26 cellular contexts compared by ENCODE assay signal in the genomic region with DNA sequence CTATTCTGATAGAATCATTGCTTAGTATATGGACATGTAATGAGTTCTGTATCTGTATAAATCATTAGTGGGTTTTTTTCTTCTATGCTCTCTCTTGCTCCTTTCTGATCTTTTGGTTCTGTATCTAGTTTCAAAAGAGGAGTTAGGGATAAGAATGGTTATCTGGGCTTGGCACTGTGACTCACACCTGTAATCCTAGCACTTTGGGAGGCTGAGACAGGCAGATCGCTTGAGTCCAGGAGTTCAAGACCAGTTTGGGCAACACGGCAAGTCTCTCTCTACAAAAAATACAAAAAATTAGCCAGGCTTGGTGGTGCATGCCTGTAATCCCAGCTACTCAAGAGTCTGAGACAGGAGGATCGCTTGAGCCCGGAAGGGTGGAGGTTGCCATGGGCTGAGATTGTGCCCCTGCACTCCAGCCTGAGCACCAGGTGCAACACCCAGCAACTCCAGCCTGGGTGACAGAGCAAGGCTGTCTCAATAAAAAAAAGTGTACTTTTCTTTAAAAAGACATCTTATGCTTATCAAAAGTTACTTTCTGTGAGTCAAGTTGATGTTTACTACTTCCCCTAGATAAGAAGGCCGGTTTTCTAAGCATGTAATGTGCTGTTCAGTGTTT. TPM values are rescaled to one million over a fixed set of nuclear protein-coding genes. Genes with fewer than 3 reads are reported as not detected.
A peak's percentile ranks its signal among the peaks of the same experiment; 100 is the strongest.
DNase-seq lines count a peak whose midpoint lies in the region; ATAC-seq, FAIRE-seq and TF ChIP-seq lines count a peak whose summit lies in the region.
"Had no signal": no experiment of that assay in that cellular context is flagged by ENCODE, and none has a peak within 500 bp of the region (broad histone marks: within the 10 kb centered on the region; RNA-seq: fewer than 3 reads in every experiment).

No MANE protein-coding gene starts in this region.

- no peak overlapping the region for H3K27ac ChIP-seq in CD4-positive, CD25-positive, alpha-beta regulatory T cell (ENCODE audit: insufficient read depth, low read length, poor library complexity, severe bottlenecking)
- no peak overlapping the region for H3K27ac ChIP-seq in K562 (ENCODE audit: extremely low read depth, low read depth, low read length)
- H3K27ac ChIP-seq: BLaER1, KMS-11 had no signal

- H2AFZ ChIP-seq in K562 (ENCODE audit: low read depth, low read length), result no peak overlapping the region

- DNase-seq in activated CD8-positive, alpha-beta memory T cell treated with anti-CD3 and anti-CD28 coated beads, Interleukin-2, amount 10 ng/mL, durations not matched to agents 7 days and 5 days, result no peak
- no peak for DNase-seq in activated CD8-positive, alpha-beta memory T cell treated with anti-CD3 and anti-CD28 coated beads, Interleukin-2, amount 50 U/mL, for 4 hours
- no peak for DNase-seq in CD4-positive, CD25-positive, alpha-beta regulatory T cell
- no peak for DNase-seq in K562 (ENCODE audit: extremely low read depth in 1 of 4, low spot score in 3 of 4)
- DNase-seq in nephron progenitor cell, result no peak
- no peak for DNase-seq in H4 (ENCODE audit: low spot score)
- DNase-seq in stimulated activated CD4-positive, alpha-beta T cell treated with anti-CD3 and anti-CD28 coated beads, Interleukin-4, amount 100 ng/mL, for 24 hours, result no peak
- DNase-seq: CD8-positive, alpha-beta T cell; DMS79 treated with DMSO at 0.1 percent for 48 hours; GF-D8; IMR-90; NCI-H1048; NCI-H1417 treated with DMSO at 0.1 percent for 48 hours; NCI-H1694 treated with DMSO at 0.1 percent for 48 hours; NCI-H2081; NCI-H2227 treated with DMSO at 0.1 percent for 48 hours; NCI-H69; Right ventricle myocardium superior; RPMI8226 had no signal

- no peaks in the 10 kb centered on the region for H3K4me1 ChIP-seq in CD4-positive, CD25-positive, alpha-beta regulatory T cell (ENCODE audit: control insufficient read depth, insufficient read depth, low read length, poor library complexity, severe bottlenecking)
- H3K4me1 ChIP-seq in K562 (replicated peaks in 1 of 2; ENCODE audit: control insufficient read depth in 2 of 2, insufficient read depth in 2 of 2, low read length in 2 of 2), result peaks cover 3 to 7% of the 10 kb centered on the region in 2 experiments; a peak in 3 of 5 replicates
- H3K4me1 ChIP-seq: BLaER1 had no signal

- H3K9me3 Mint-ChIP-seq in activated CD8-positive, alpha-beta memory T cell treated with anti-CD3 and anti-CD28 coated beads, Interleukin-2, amount 10 ng/mL, durations not matched to agents 7 days and 5 days (ENCODE audit: low read depth), result no peaks in the 10 kb centered on the region
- no peaks in the 10 kb centered on the region for H3K9me3 Mint-ChIP-seq in CD4-positive, CD25-positive, alpha-beta regulatory T cell
- no peaks in the 10 kb centered on the region for H3K9me3 Mint-ChIP-seq in nephron progenitor cell
- H3K9me3 Mint-ChIP-seq: CD8-positive, alpha-beta T cell had no signal

- no peaks in the 10 kb centered on the region for H3K79me2 ChIP-seq in K562 (ENCODE audit: control insufficient read depth, insufficient read depth, low read length)

- no TSS peak for BruUV-seq in K562 (replicated peaks; lab: Mats Ljungman, UMichigan)

- intact Hi-C loops in K562 (cut with micrococcal nuclease), result no loop called here

- H3K27me3 ChIP-seq in CD4-positive, CD25-positive, alpha-beta regulatory T cell (ENCODE audit: control insufficient read depth, insufficient read depth, low read length), result no peaks in the 10 kb centered on the region
- no peaks in the 10 kb centered on the region for H3K27me3 ChIP-seq in K562 (ENCODE audit: control insufficient read depth in 2 of 2, insufficient read depth in 2 of 2, low read length in 2 of 2)
- H3K27me3 ChIP-seq: BLaER1 had no signal

- H3K4me1 Mint-ChIP-seq in activated CD8-positive, alpha-beta memory T cell treated with anti-CD3 and anti-CD28 coated beads, Interleukin-2, amount 10 ng/mL, durations not matched to agents 7 days and 5 days, result peaks cover 9% of the 10 kb centered on the region
- peaks cover 6 to 13% (median 9%) of the 10 kb centered on the region in 4 donors for H3K4me1 Mint-ChIP-seq in CD4-positive, CD25-positive, alpha-beta regulatory T cell
- H3K4me1 Mint-ChIP-seq in nephron progenitor cell, result no peaks in the 10 kb centered on the region

- TF ChIP-seq CTCF in K562 (IDR thresholded peaks at IDR 0.05 in 2 of 3, conservative IDR thresholded peaks at IDR 0.05 in 1 of 3; ENCODE audit: insufficient read depth in 2 of 3, low read depth in 1 of 3, low read length in 3 of 3) (no peak), nephron progenitor cell (IDR thresholded peaks at IDR 0.05) (no peak)

- 35% methylated on average over 5 of the region's 5 CpGs for WGBS in K562 (ENCODE audit: insufficient coverage, low coverage, missing lambda C conversion rate)

- in situ Hi-C loops in K562 (cut with MboI), result no loop called here

- no peak overlapping the region for H3K4me3 ChIP-seq in CD4-positive, CD25-positive, alpha-beta regulatory T cell (ENCODE audit: low read depth, low read length)
- no peak overlapping the region for H3K4me3 ChIP-seq in K562
- H3K4me3 ChIP-seq: BLaER1 had no signal

- peaks cover 27% of the 10 kb centered on the region for H3K36me3 Mint-ChIP-seq in activated CD8-positive, alpha-beta memory T cell treated with anti-CD3 and anti-CD28 coated beads, Interleukin-2, amount 10 ng/mL, durations not matched to agents 7 days and 5 days
- peaks cover 38% of the 10 kb centered on the region for H3K36me3 Mint-ChIP-seq in CD4-positive, CD25-positive, alpha-beta regulatory T cell
- H3K36me3 Mint-ChIP-seq in nephron progenitor cell (ENCODE audit: low read depth), result peaks cover 33% of the 10 kb centered on the region

- no peak for FAIRE-seq in K562 (lab: Jason Lieb, UNC)
- FAIRE-seq: GM12892, H1 had no signal

- no peak overlapping the region for H3K4me2 ChIP-seq in K562 (ENCODE audit: insufficient read depth, low read length)
- H3K4me2 ChIP-seq: BLaER1, KMS-11 had no signal

- POLR2A ChIA-PET in K562 (lab: Yijun Ruan, JAX), result interaction anchor here (0.6 to 1.0 kb wide), 2 partner anchors 10 to 12 kb away, joined by 3 read pairs; no protein-coding TSS in a partner anchor

- H3K9ac ChIP-seq in K562 (ENCODE audit: insufficient read depth in 1 of 2, low read depth in 2 of 2, low read length in 2 of 2), result peak overlapping the region in 1 of 2 experiments; percentile 81; a peak in 2 of 4 replicates
- H3K9ac ChIP-seq: BLaER1, KMS-11 had no signal

- CTCF ChIA-PET in activated CD8-positive, alpha-beta memory T cell treated with anti-CD3 and anti-CD28 coated beads, Interleukin-2, amount 10 ng/mL, durations not matched to agents 7 days and 5 days (lab: Charles Lee), result no interaction called here
- CTCF ChIA-PET in K562 (lab: Yijun Ruan, JAX; ENCODE audit: low intra/inter-chr PET ratio), result no interaction called here

- TF ChIP-seq RAD21 in K562 (CRISPR knock-in tag; conservative IDR thresholded peaks at IDR 0.05 in 1 of 2, IDR thresholded peaks at IDR 0.05 in 1 of 2), result no peak

- H3K27me3 Mint-ChIP-seq in activated CD8-positive, alpha-beta memory T cell treated with anti-CD3 and anti-CD28 coated beads, Interleukin-2, amount 10 ng/mL, durations not matched to agents 7 days and 5 days, result no peaks in the 10 kb centered on the region
- no peaks in the 10 kb centered on the region for H3K27me3 Mint-ChIP-seq in CD4-positive, CD25-positive, alpha-beta regulatory T cell
- H3K27me3 Mint-ChIP-seq in nephron progenitor cell (ENCODE audit: low read depth, poor library complexity), result no peaks in the 10 kb centered on the region

- no peaks in the 10 kb centered on the region for H3K9me1 ChIP-seq in K562 (ENCODE audit: control insufficient read depth, insufficient read depth, low read length)

- H3K27ac Mint-ChIP-seq in activated CD8-positive, alpha-beta memory T cell treated with anti-CD3 and anti-CD28 coated beads, Interleukin-2, amount 10 ng/mL, durations not matched to agents 7 days and 5 days, result peak overlapping the region; percentile 28
- peak overlapping the region in 2 of 3 donors; percentile 17 to 83 for H3K27ac Mint-ChIP-seq in CD4-positive, CD25-positive, alpha-beta regulatory T cell
- H3K27ac Mint-ChIP-seq in nephron progenitor cell, result peak overlapping the region; percentile 60
- H3K27ac Mint-ChIP-seq: CD8-positive, alpha-beta T cell had no signal

- peaks cover 54% of the 10 kb centered on the region for H3K36me3 ChIP-seq in CD4-positive, CD25-positive, alpha-beta regulatory T cell (ENCODE audit: control insufficient read depth, insufficient read depth, low read length)
- peaks cover 20% of the 10 kb centered on the region; the same call in 2 of the 3 replicates for H3K36me3 ChIP-seq in K562 (ENCODE audit: control insufficient read depth, insufficient read depth, low read length)

- no peak overlapping the region for H3K4me3 Mint-ChIP-seq in activated CD8-positive, alpha-beta memory T cell treated with anti-CD3 and anti-CD28 coated beads, Interleukin-2, amount 10 ng/mL, durations not matched to agents 7 days and 5 days
- no peak overlapping the region for H3K4me3 Mint-ChIP-seq in CD4-positive, CD25-positive, alpha-beta regulatory T cell
- H3K4me3 Mint-ChIP-seq in nephron progenitor cell, result no peak overlapping the region
- H3K4me3 Mint-ChIP-seq: CD8-positive, alpha-beta T cell had no signal

- ATAC-seq in activated CD8-positive, alpha-beta memory T cell treated with anti-CD3 and anti-CD28 coated beads, Interleukin-2, amount 10 ng/mL, durations not matched to agents 7 days and 5 days, result no peak
- ATAC-seq in CD4-positive, CD25-positive, alpha-beta regulatory T cell (ENCODE audit: low read depth in 2 of 2), result no peak
- peak; percentile 69 for ATAC-seq in K562
- ATAC-seq: CD8-positive, alpha-beta T cell; HCT116 had no signal

- no peak for TF ChIP-seq POLR2A in K562 (conservative IDR thresholded peaks at IDR 0.05)

- H3K9me3 ChIP-seq in CD4-positive, CD25-positive, alpha-beta regulatory T cell (ENCODE audit: control insufficient read depth in 2 of 2, low read length in 2 of 2), result no peaks in the 10 kb centered on the region
- no peaks in the 10 kb centered on the region for H3K9me3 ChIP-seq in K562 (replicated peaks; ENCODE audit: control insufficient read depth, insufficient read depth, low read depth, low read length)
- H3K9me3 ChIP-seq: BLaER1 had no signal

- TF ChIP-seq EP300 in K562 (IDR thresholded peaks at IDR 0.05; ENCODE audit: low read length), result no peak

- no peaks in the 10 kb centered on the region for H4K20me1 ChIP-seq in K562 (replicated peaks; ENCODE audit: control insufficient read depth, insufficient read depth, low read length)
- H4K20me1 ChIP-seq: BLaER1 had no signal

RNA-seq across cellular contexts. Expression of a gene that starts 27.7 kb away (rescaled TPM):
- not detected for total RNA-seq in activated CD8-positive, alpha-beta memory T cell treated with anti-CD3 and anti-CD28 coated beads, Interleukin-2, amount 10 ng/mL, durations not matched to agents 7 days and 5 days
- total RNA-seq in CD4-positive, CD25-positive, alpha-beta regulatory T cell, result not detected
- not detected for polyA plus RNA-seq in CD4-positive, CD25-positive, alpha-beta regulatory T cell
- 0.72 TPM in 1 of 2 replicates, not detected in the other for total RNA-seq in K562 (2011; cell fraction: chromatin; rRNA removed; ENCODE audit: low replicate concordance)
- total RNA-seq in K562 (2011; cell fraction: nucleolus; rRNA removed), result not detected in 2 replicates
- total RNA-seq in K562 (2011; cell fraction: nucleoplasm; rRNA removed), result 0.61 TPM in 1 of 2 replicates, not detected in the other
- total RNA-seq in K562 (2014; rRNA removed) (0.12 TPM in 1 of 2 replicates, not detected in the other), K562 (2014; rRNA removed; fragmentation: Illumina TruSeq; extraction: Trizol) (0.07 and 0.16 TPM in 2 replicates), K562 (2015; rRNA removed; fragmentation: Illumina TruSeq; extraction: Trizol) (0.38 TPM in 1 of 2 replicates, not detected in the other), K562 (2021) (not detected in 2 replicates)
- polyA plus RNA-seq in K562 (2011; rRNA removed) (0.04 TPM in 1 of 2 replicates, not detected in the other), K562 (2014; fragmentation: Illumina TruSeq; extraction: Trizol) (0.07 TPM in 1 of 2 replicates, not detected in the other), K562 (2014; fragmentation: Nextera tagmentation; extraction: Ambion mirVana) (under 1 TPM; 0.03 to 0.13 TPM), K562 (2014; rRNA removed) (not detected in 2 replicates)
- not detected in 2 replicates for polyA plus RNA-seq in K562 (2011; cell fraction: cytosol; rRNA removed)
- not detected in 2 replicates for polyA plus RNA-seq in K562 (2011; cell fraction: nucleus; rRNA removed)
- 0.06 TPM in 1 of 2 replicates, not detected in the other for polyA plus RNA-seq in K562 (2012)
- polyA minus RNA-seq in K562 (2011; rRNA and poly(A)+ RNA removed), result 0.12 TPM in 1 of 2 replicates, not detected in the other
- polyA minus RNA-seq in K562 (2011; cell fraction: cytosol; rRNA and poly(A)+ RNA removed), result 0.29 TPM in 1 of 2 replicates, not detected in the other
- not detected in 2 replicates for polyA minus RNA-seq in K562 (2011; cell fraction: nucleus; rRNA and poly(A)+ RNA removed)
- total RNA-seq in H4 (2014; rRNA removed; shearing (Covaris generic)), result 3.0 TPM in 1 of 2 replicates, not detected in the other
- total RNA-seq: A172, IMR-90, NCI-H460, Right ventricle myocardium superior had no signal
- polyA plus RNA-seq: H1, IMR-90 had no signal

RNA-seq across cellular contexts. Expression of a gene that starts 44.5 kb away (rescaled TPM):
- total RNA-seq in activated CD8-positive, alpha-beta memory T cell treated with anti-CD3 and anti-CD28 coated beads, Interleukin-2, amount 10 ng/mL, durations not matched to agents 7 days and 5 days, result 10 to 100 TPM; 47.8 to 84.5 TPM
- total RNA-seq in CD4-positive, CD25-positive, alpha-beta regulatory T cell, result 40.7 TPM
- 100 to 1,000 TPM in 1 of 4 donors, 10 to 100 TPM in 3; 72.0 to 118 (median 85.3) TPM for polyA plus RNA-seq in CD4-positive, CD25-positive, alpha-beta regulatory T cell
- total RNA-seq in K562 (2011; cell fraction: chromatin; rRNA removed; ENCODE audit: low replicate concordance), result 26.8 and 37.2 TPM in 2 replicates
- 9.2 and 10.4 TPM in 2 replicates for total RNA-seq in K562 (2011; cell fraction: nucleolus; rRNA removed)
- 16.6 and 22.4 TPM in 2 replicates for total RNA-seq in K562 (2011; cell fraction: nucleoplasm; rRNA removed)
- 5.5 and 7.5 TPM in 2 replicates for total RNA-seq in K562 (2014; rRNA removed)
- 23.5 and 31.4 TPM in 2 replicates for total RNA-seq in K562 (2014; rRNA removed; fragmentation: Illumina TruSeq; extraction: Trizol)
- 17.3 and 18.4 TPM in 2 replicates for total RNA-seq in K562 (2015; rRNA removed; fragmentation: Illumina TruSeq; extraction: Trizol)
- 24.1 and 24.3 TPM in 2 replicates for total RNA-seq in K562 (2021)
- polyA plus RNA-seq in K562 (2011; rRNA removed), result 20.5 and 29.1 TPM in 2 replicates
- polyA plus RNA-seq in K562 (2011; cell fraction: cytosol; rRNA removed), result 7.1 and 16.4 TPM in 2 replicates
- polyA plus RNA-seq in K562 (2011; cell fraction: nucleus; rRNA removed), result 6.3 and 11.4 TPM in 2 replicates
- 9.4 and 13.0 TPM in 2 replicates for polyA plus RNA-seq in K562 (2012)
- polyA plus RNA-seq in K562 (2014; fragmentation: Illumina TruSeq; extraction: Trizol), result 23.1 and 25.4 TPM in 2 replicates
- polyA plus RNA-seq in K562 (2014; fragmentation: Nextera tagmentation; extraction: Ambion mirVana), result 10 to 100 TPM in 1 of 2 experiments, 1 to 10 TPM in 1; 9.2 to 11.9 TPM
- polyA plus RNA-seq in K562 (2014; rRNA removed), result 9.8 and 11.1 TPM in 2 replicates
- polyA minus RNA-seq in K562 (2011; rRNA and poly(A)+ RNA removed), result 44.0 and 47.0 TPM in 2 replicates
- 8.6 and 12.0 TPM in 2 replicates for polyA minus RNA-seq in K562 (2011; cell fraction: cytosol; rRNA and poly(A)+ RNA removed)
- 3.1 and 6.1 TPM in 2 replicates for polyA minus RNA-seq in K562 (2011; cell fraction: nucleus; rRNA and poly(A)+ RNA removed)
- 20.9 and 39.3 TPM in 2 replicates for total RNA-seq in H4 (2014; rRNA removed; shearing (Covaris generic))
